Comparison of ENCODE assay signal across 25 cellular contexts in genomic region chr12:79769189-79769859, GRCh38.
DNase-seq lines count a peak whose midpoint lies in the region; ATAC-seq, FAIRE-seq and TF ChIP-seq lines count a peak whose summit lies in the region.
"Had no signal": no experiment of that assay in that cellular context is flagged by ENCODE, and none has a peak within 500 bp of the region (broad histone marks: within the 10 kb centered on the region; RNA-seq: fewer than 3 reads in every experiment).

No MANE protein-coding gene starts in this region.

- 20% methylated on average over 5 of the region's 5 CpGs for WGBS in K562 (ENCODE audit: insufficient coverage, low coverage, missing lambda C conversion rate)
- WGBS in heart right ventricle, 2 donors, result 43 to 56% methylated on average over 5 of the region's 5 CpGs

- H3K4me3 ChIP-seq in right atrium auricular region (no peak overlapping the region), K562 (no peak overlapping the region), heart right ventricle (no peak overlapping the region), subcutaneous abdominal adipose tissue (ENCODE audit: low read depth in 1 of 5, low read length in 5 of 5) (no peak overlapping the region)

- no peak for FAIRE-seq in K562 (lab: Jason Lieb, UNC)
- FAIRE-seq: GM19239 had no signal

- no peak for TF ChIP-seq POLR2A in K562 (conservative IDR thresholded peaks at IDR 0.05)

- H3K4me1 ChIP-seq in right atrium auricular region, result peaks cover 0 to 10% of the 10 kb centered on the region in 2 donors
- H3K4me1 ChIP-seq in K562 (replicated peaks in 1 of 2; ENCODE audit: control insufficient read depth in 2 of 2, insufficient read depth in 2 of 2, low read length in 2 of 2), result no peaks in the 10 kb centered on the region
- H3K4me1 ChIP-seq in heart right ventricle, result peaks cover 0 to 17% (median 6%) of the 10 kb centered on the region in 9 donors
- H3K4me1 ChIP-seq in subcutaneous abdominal adipose tissue (ENCODE audit: control insufficient read depth in 5 of 5, insufficient read depth in 5 of 5, low read length in 5 of 5), result peaks cover 0 to 13% (median 7%) of the 10 kb centered on the region in 5 donors
- H3K4me1 ChIP-seq: BE2C had no signal

- CTCF ChIA-PET in K562 (lab: Yijun Ruan, JAX; ENCODE audit: low intra/inter-chr PET ratio), result no interaction called here

- ATAC-seq in Right ventricle myocardium superior (ENCODE audit: poor library complexity) (peak; percentile 93), K562 (no peak), heart right ventricle (peak; percentile 26 to 91 (median 74))
- ATAC-seq: PC-3 had no signal

- H3K36me3 ChIP-seq in right atrium auricular region (no peaks in the 10 kb centered on the region), K562 (ENCODE audit: control insufficient read depth, insufficient read depth, low read length) (peaks cover 5% of the 10 kb centered on the region; the same call in 1 of the 3 replicates), heart right ventricle (peaks cover 0 to 16% (median 0%) of the 10 kb centered on the region in 9 donors), subcutaneous abdominal adipose tissue (ENCODE audit: control insufficient read depth in 5 of 5, insufficient read depth in 5 of 5, low read length in 5 of 5) (peaks cover 0 to 3% (median 0%) of the 10 kb centered on the region in 5 donors)
- H3K36me3 ChIP-seq: BE2C had no signal

- no peak overlapping the region for H3K9ac ChIP-seq in K562 (ENCODE audit: insufficient read depth in 1 of 2, low read depth in 2 of 2, low read length in 2 of 2)
- no peak overlapping the region for H3K9ac ChIP-seq in subcutaneous abdominal adipose tissue (ENCODE audit: low read length in 5 of 5)

- peak overlapping the region in 1 of 2 donors; percentile 42 for H3K27ac ChIP-seq in right atrium auricular region
- no peak overlapping the region for H3K27ac ChIP-seq in K562 (ENCODE audit: extremely low read depth, low read depth, low read length)
- peak overlapping the region in 7 of 10 donors; percentile 3 to 76 (median 51) for H3K27ac ChIP-seq in heart right ventricle
- H3K27ac ChIP-seq in subcutaneous abdominal adipose tissue (ENCODE audit: low read depth, low read length), result peak overlapping the region; percentile 58

- H3K4me2 ChIP-seq in K562 (ENCODE audit: insufficient read depth, low read length), result no peak overlapping the region

- BruUV-seq in K562 (replicated peaks; lab: Mats Ljungman, UMichigan), result no TSS peak

- H3K9me3 ChIP-seq in right atrium auricular region (no peaks in the 10 kb centered on the region), K562 (replicated peaks; ENCODE audit: control insufficient read depth, insufficient read depth, low read depth, low read length) (no peaks in the 10 kb centered on the region), heart right ventricle (no peaks in the 10 kb centered on the region), subcutaneous abdominal adipose tissue (ENCODE audit: control insufficient read depth in 5 of 5, low read length in 5 of 5) (no peaks in the 10 kb centered on the region)
- H3K9me3 ChIP-seq: BE2C had no signal

- intact Hi-C loops in Right ventricle myocardium superior (cut with DNase I) (no loop called here), K562 (cut with micrococcal nuclease) (no loop called here), heart right ventricle (cut with DNase I) (loop anchor here in 1 of 10 donors (10.0 kb wide), 1 partner anchor 415 kb away; no protein-coding TSS in a partner anchor)

- no peak for TF ChIP-seq EP300 in K562 (IDR thresholded peaks at IDR 0.05; ENCODE audit: low read length)

- TF ChIP-seq RAD21 in K562 (CRISPR knock-in tag; conservative IDR thresholded peaks at IDR 0.05 in 1 of 2, IDR thresholded peaks at IDR 0.05 in 1 of 2), result no peak

- H4K20me1 ChIP-seq in K562 (replicated peaks; ENCODE audit: control insufficient read depth, insufficient read depth, low read length), result no peaks in the 10 kb centered on the region

- TF ChIP-seq CTCF in right atrium auricular region (IDR thresholded peaks at IDR 0.05) (no peak), K562 (IDR thresholded peaks at IDR 0.05 in 2 of 3, conservative IDR thresholded peaks at IDR 0.05 in 1 of 3; ENCODE audit: insufficient read depth in 2 of 3, low read depth in 1 of 3, low read length in 3 of 3) (no peak), heart right ventricle (IDR thresholded peaks at IDR 0.05) (peak in 4 of 9 donors; percentile 11 to 42 (median 32))

- H3K27me3 ChIP-seq in right atrium auricular region (no peaks in the 10 kb centered on the region), K562 (ENCODE audit: control insufficient read depth in 2 of 2, insufficient read depth in 2 of 2, low read length in 2 of 2) (no peaks in the 10 kb centered on the region), heart right ventricle (no peaks in the 10 kb centered on the region), subcutaneous abdominal adipose tissue (ENCODE audit: control insufficient read depth in 5 of 5, insufficient read depth in 4 of 5, low read length in 5 of 5) (no peaks in the 10 kb centered on the region)

- H3K79me2 ChIP-seq in K562 (ENCODE audit: control insufficient read depth, insufficient read depth, low read length), result no peaks in the 10 kb centered on the region

- DNase-seq in Right ventricle myocardium superior (no peak), right atrium auricular region (ENCODE audit: low spot score) (no peak), K562 (ENCODE audit: extremely low read depth in 1 of 4, low spot score in 3 of 4) (no peak), heart right ventricle (no peak), G401 (ENCODE audit: low spot score) (no peak), SIG-M5 (lab: John Stamatoyannopoulos, UW) (no peak), MV-4-11 (lab: John Stamatoyannopoulos, UW) (no peak)
- DNase-seq: 8988T; ACHN; BE2C; Calu3; CD8-positive, alpha-beta memory T cell; DND-41; H7; Kasumi-1; NCI-H1105; NCI-H1436 treated with DMSO at 0.1 percent for 48 hours; NCI-H1930; NCI-H446; NCI-H524 treated with DMSO at 0.1 percent for 48 hours; NCI-H82; NK-92 treated with Interleukin-12 subunit alpha and Interleukin-12 subunit beta, amount 100 ng/mL, for 24 hours; PC-3 had no signal

- POLR2A ChIA-PET in K562 (lab: Yijun Ruan, JAX), result no interaction called here

- in situ Hi-C loops in K562 (cut with MboI), result no loop called here
- in situ Hi-C loops in G401 (cut with HindIII; ENCODE audit: low sequenced_read_pairs), result no loop called here

- no peaks in the 10 kb centered on the region for H3K9me1 ChIP-seq in K562 (ENCODE audit: control insufficient read depth, insufficient read depth, low read length)

- no peak overlapping the region for H2AFZ ChIP-seq in K562 (ENCODE audit: low read depth, low read length)

TF ChIP-seq in K562, 482 proteins besides CTCF, POLR2A, EP300 and RAD21:
- no peak for TF ChIP-seq FOXK1 (CRISPR knock-in tag; IDR thresholded peaks at IDR 0.05; ENCODE audit: borderline replicate concordance)
- TF ChIP-seq ZKSCAN1 (IDR thresholded peaks at IDR 0.05; ENCODE audit: low read depth, low read length), result 0 out of 2 replicates have a peak, but pooled peaks have one; percentile 60
- TF ChIP-seq CC2D1A (IDR thresholded peaks at IDR 0.05), result no peak
- TF ChIP-seq PURB (CRISPR knock-in tag; IDR thresholded peaks at IDR 0.05; ENCODE audit: low read depth), result no peak
TF ChIP-seq in K562: peak in this region for 1.
